In genomic region chr13:97879646-97880297, GRCh38 we compare ENCODE assay signal across 12 cellular contexts.
DNase-seq lines count a peak whose midpoint lies in the region; ATAC-seq and TF ChIP-seq lines count a peak whose summit lies in the region.
"Had no signal": no experiment of that assay in that cellular context is flagged by ENCODE, and none has a peak within 500 bp of the region (broad histone marks: within the 10 kb centered on the region; RNA-seq: fewer than 3 reads in every experiment).

No MANE protein-coding gene starts in this region.

- no peak overlapping the region for H2BK15ac ChIP-seq in mesenchymal stem cell (ENCODE audit: low read depth, poor library complexity, severe bottlenecking)

- H3K27me3 ChIP-seq in MG63 (no peaks in the 10 kb centered on the region), mesenchymal stem cell (ENCODE audit: control insufficient read depth in 1 of 2, insufficient read depth in 1 of 2, low read length in 2 of 2) (no peaks in the 10 kb centered on the region)

- peak overlapping the region in 1 of 2 experiments; percentile 68 for H3K14ac ChIP-seq in mesenchymal stem cell (ENCODE audit: low read length in 2 of 2)

- peak overlapping the region; percentile 4 for H2AK5ac ChIP-seq in mesenchymal stem cell (ENCODE audit: low read length, severe bottlenecking)

- H2BK120ac ChIP-seq in mesenchymal stem cell (ENCODE audit: low read depth, low read length), result peak overlapping the region; percentile 64

- H3K4me1 ChIP-seq in mesenchymal stem cell (ENCODE audit: control insufficient read depth, insufficient read depth, low read depth, low read length), result peaks cover 14% of the 10 kb centered on the region
- H3K4me1 ChIP-seq: spleen had no signal

- ATAC-seq in HG03159 (IDR thresholded peaks at IDR 0.05; ENCODE audit: unreplicated experiment), result no peak

- H4K91ac ChIP-seq in mesenchymal stem cell (ENCODE audit: low read length), result peak overlapping the region; percentile 37

- peak overlapping the region; percentile 88 for H3K9ac ChIP-seq in mesenchymal stem cell (ENCODE audit: low read length)

- no peak for TF ChIP-seq CTCF in AG10803 (conservative IDR thresholded peaks at IDR 0.05; ENCODE audit: low read length)

- H2BK12ac ChIP-seq in mesenchymal stem cell (ENCODE audit: low read length in 2 of 2), result peak overlapping the region; percentile 29 to 50

- peak overlapping the region in 1 of 2 experiments; percentile 47 for H3K4ac ChIP-seq in mesenchymal stem cell (ENCODE audit: low read depth in 1 of 2, low read length in 2 of 2)

- no peak overlapping the region for H3K23ac ChIP-seq in mesenchymal stem cell (ENCODE audit: low read length in 2 of 2)

- 45% methylated on average over 8 of the region's 8 CpGs for WGBS in mesenchymal stem cell

- DNase-seq in AG10803 (ENCODE audit: low read depth) (peak; percentile 93), MG63 (peak; percentile 54), dedifferentiated amniotic fluid mesenchymal stem cell (ENCODE audit: extremely low spot score) (peak; percentile 87), mesenchymal stem cell (peak; percentile 77), occipital lobe (lab: John Stamatoyannopoulos, UW) (no peak)
- DNase-seq in activated naive CD4-positive, alpha-beta T cell treated with Interleukin-2 at 50 U/mL for 16 hours, result no peak
- no peak for DNase-seq in effector CD8-positive, alpha-beta T cell (lab: John Stamatoyannopoulos, UW)
- DNase-seq: endodermal cell, NCI-H1092, spleen had no signal

- H3K79me1 ChIP-seq in mesenchymal stem cell (replicated peaks; ENCODE audit: low read length, poor library complexity, severe bottlenecking), result no peaks in the 10 kb centered on the region

- no peaks in the 10 kb centered on the region for H3K9me3 ChIP-seq in MG63
- H3K9me3 ChIP-seq in mesenchymal stem cell (ENCODE audit: control insufficient read depth, low read length), result no peaks in the 10 kb centered on the region
- H3K9me3 ChIP-seq: spleen had no signal

- peak overlapping the region; percentile 82 for H3K27ac ChIP-seq in mesenchymal stem cell (ENCODE audit: low read length, poor library complexity, severe bottlenecking)
- H3K27ac ChIP-seq: spleen had no signal

- no peak overlapping the region for H3K4me2 ChIP-seq in mesenchymal stem cell (ENCODE audit: low read length, poor library complexity, severe bottlenecking)

- H3K4me3 ChIP-seq in AG10803 (ENCODE audit: low read length), result no peak overlapping the region
- no peak overlapping the region for H3K4me3 ChIP-seq in MG63
- H3K4me3 ChIP-seq in mesenchymal stem cell (ENCODE audit: insufficient read depth in 1 of 2, low read depth in 1 of 2, low read length in 2 of 2), result peak overlapping the region in 1 of 2 experiments; percentile 59
- H3K4me3 ChIP-seq: lung, spleen had no signal

- H3K36me3 ChIP-seq in MG63, result no peaks in the 10 kb centered on the region
- no peaks in the 10 kb centered on the region for H3K36me3 ChIP-seq in mesenchymal stem cell (ENCODE audit: control insufficient read depth in 1 of 2, insufficient read depth in 2 of 2, low read depth in 1 of 2, low read length in 2 of 2)
- H3K36me3 ChIP-seq: spleen had no signal

- no peak overlapping the region for H4K8ac ChIP-seq in mesenchymal stem cell (ENCODE audit: low read length)

- H2BK5ac ChIP-seq in mesenchymal stem cell (ENCODE audit: low read depth, low read length, poor library complexity, severe bottlenecking), result peak overlapping the region; percentile 26

- H2AFZ ChIP-seq in mesenchymal stem cell (ENCODE audit: low read depth, low read length), result peak overlapping the region; percentile 29

- H3K18ac ChIP-seq in mesenchymal stem cell (ENCODE audit: low read depth in 1 of 2, low read length in 2 of 2), result peak overlapping the region; percentile 65 to 84

Comparison
In these comparisons a context has a peak if more than half of its experiments do, and no peak if none do; other contexts are left out.
1. DNase-seq: peak in AG10803 (single experiment), MG63 (single experiment), dedifferentiated amniotic fluid mesenchymal stem cell (single experiment) and mesenchymal stem cell (single experiment); none in occipital lobe (single experiment), activated naive CD4-positive, alpha-beta T cell treated with Interleukin-2 at 50 U/mL for 16 hours (single experiment) and effector CD8-positive, alpha-beta T cell (single experiment).